Comparison of ENCODE assay signal across 8 cellular contexts in genomic region chr14:63632932-63633514, GRCh38. TPM values are rescaled to one million over a fixed set of nuclear protein-coding genes. Genes with fewer than 3 reads are reported as not detected.
DNase-seq lines count a peak whose midpoint lies in the region; ATAC-seq and TF ChIP-seq lines count a peak whose summit lies in the region.

No MANE protein-coding gene starts in this region.

- no peaks in the 10 kb centered on the region for H3K9me3 ChIP-seq in neural progenitor cell (ENCODE audit: low read depth)

- H3K79me2 ChIP-seq in neural progenitor cell (ENCODE audit: low read depth) = peaks cover 97% of the 10 kb centered on the region

- DNase-seq in AG08396 (ENCODE audit: low spot score) (peak; percentile 12), NCI-H1105 treated with DMSO at 0.1 percent for 48 hours (lab: John Stamatoyannopoulos, UW) (peak; percentile 41), neural progenitor cell (ENCODE audit: low spot score) (no peak), coronary artery (ENCODE audit: low spot score) (no peak), SKM-1 treated with dmso at 0.1 percent for 144 hours (lab: John Stamatoyannopoulos, UW; ENCODE audit: unreplicated experiment) (no peak), putamen (ENCODE audit: low spot score) (no peak)
- no peak for DNase-seq in central memory CD8-positive, alpha-beta T cell (ENCODE audit: low spot score in 2 of 2)

- no peaks in the 10 kb centered on the region for H3K4me1 ChIP-seq in neural progenitor cell

- no peak overlapping the region for H3K4me2 ChIP-seq in neural progenitor cell

- H3F3A ChIP-seq in neural progenitor cell (ENCODE audit: low read depth) = no peaks in the 10 kb centered on the region

- H3K4me3 ChIP-seq in neural progenitor cell (no peak overlapping the region), coronary artery (no peak overlapping the region)

- no peak overlapping the region for H3K27ac Mint-ChIP-seq in central memory CD8-positive, alpha-beta T cell (ENCODE audit: low read depth)
- H3K27ac Mint-ChIP-seq in neural progenitor cell = no peak overlapping the region

- ATAC-seq in central memory CD8-positive, alpha-beta T cell (replicated peaks; ENCODE audit: extremely low read depth, poor library complexity, severe bottlenecking) = peak; percentile 72

- H3K9ac ChIP-seq in neural progenitor cell = no peak overlapping the region

- H2AFZ ChIP-seq in neural progenitor cell (replicated peaks) = no peak overlapping the region

- no peaks in the 10 kb centered on the region for H3K27me3 ChIP-seq in neural progenitor cell

- peaks cover 12% of the 10 kb centered on the region for H3K36me3 Mint-ChIP-seq in central memory CD8-positive, alpha-beta T cell (ENCODE audit: insufficient read depth)
- H3K36me3 Mint-ChIP-seq in neural progenitor cell = peaks cover 37% of the 10 kb centered on the region

- H3K9me3 Mint-ChIP-seq in central memory CD8-positive, alpha-beta T cell = peaks cover 13% of the 10 kb centered on the region
- H3K9me3 Mint-ChIP-seq in neural progenitor cell = peaks cover 28% of the 10 kb centered on the region

- peaks cover 24% of the 10 kb centered on the region for H3K4me1 Mint-ChIP-seq in central memory CD8-positive, alpha-beta T cell
- H3K4me1 Mint-ChIP-seq in neural progenitor cell = no peaks in the 10 kb centered on the region

- H3K27me3 Mint-ChIP-seq in central memory CD8-positive, alpha-beta T cell = no peaks in the 10 kb centered on the region
- H3K27me3 Mint-ChIP-seq in neural progenitor cell (ENCODE audit: insufficient read depth, low read depth) = peaks cover 2% of the 10 kb centered on the region

- TF ChIP-seq CTCF in GM12872 (IDR thresholded peaks at IDR 0.05; ENCODE audit: insufficient read depth, low read depth, low read length) (peak; percentile 50; the same call in 2 of the 3 replicates), neural progenitor cell (IDR thresholded peaks at IDR 0.05) (peak; percentile 49), coronary artery (IDR thresholded peaks at IDR 0.05) (no peak)

- H3K27ac ChIP-seq in neural progenitor cell (no peak overlapping the region), coronary artery (no peak overlapping the region)

- H4K20me1 ChIP-seq in neural progenitor cell (ENCODE audit: low read depth) = peaks cover 22% of the 10 kb centered on the region

- H3K36me3 ChIP-seq in neural progenitor cell = no peaks in the 10 kb centered on the region

- no peak overlapping the region for H3K4me3 Mint-ChIP-seq in central memory CD8-positive, alpha-beta T cell
- H3K4me3 Mint-ChIP-seq in neural progenitor cell = no peak overlapping the region

RNA-seq across cellular contexts. Expression of gene WDR89, which starts 8.6 kb away (rescaled TPM):
- total RNA-seq in neural progenitor cell (ENCODE audit: low replicate concordance) = 23.3 and 39.0 TPM in 2 replicates

Comparison
In these comparisons a context has a peak if more than half of its experiments do, and no peak if none do; other contexts are left out.
1. DNase-seq: peak in AG08396 (single experiment) and NCI-H1105 treated with DMSO at 0.1 percent for 48 hours (single experiment); none in central memory CD8-positive, alpha-beta T cell (0 of 2), neural progenitor cell (single experiment), coronary artery (single experiment), SKM-1 treated with dmso at 0.1 percent for 144 hours (single experiment) and putamen (single experiment).